ENCODE assay signal across 8 cellular contexts in the genomic region with DNA sequence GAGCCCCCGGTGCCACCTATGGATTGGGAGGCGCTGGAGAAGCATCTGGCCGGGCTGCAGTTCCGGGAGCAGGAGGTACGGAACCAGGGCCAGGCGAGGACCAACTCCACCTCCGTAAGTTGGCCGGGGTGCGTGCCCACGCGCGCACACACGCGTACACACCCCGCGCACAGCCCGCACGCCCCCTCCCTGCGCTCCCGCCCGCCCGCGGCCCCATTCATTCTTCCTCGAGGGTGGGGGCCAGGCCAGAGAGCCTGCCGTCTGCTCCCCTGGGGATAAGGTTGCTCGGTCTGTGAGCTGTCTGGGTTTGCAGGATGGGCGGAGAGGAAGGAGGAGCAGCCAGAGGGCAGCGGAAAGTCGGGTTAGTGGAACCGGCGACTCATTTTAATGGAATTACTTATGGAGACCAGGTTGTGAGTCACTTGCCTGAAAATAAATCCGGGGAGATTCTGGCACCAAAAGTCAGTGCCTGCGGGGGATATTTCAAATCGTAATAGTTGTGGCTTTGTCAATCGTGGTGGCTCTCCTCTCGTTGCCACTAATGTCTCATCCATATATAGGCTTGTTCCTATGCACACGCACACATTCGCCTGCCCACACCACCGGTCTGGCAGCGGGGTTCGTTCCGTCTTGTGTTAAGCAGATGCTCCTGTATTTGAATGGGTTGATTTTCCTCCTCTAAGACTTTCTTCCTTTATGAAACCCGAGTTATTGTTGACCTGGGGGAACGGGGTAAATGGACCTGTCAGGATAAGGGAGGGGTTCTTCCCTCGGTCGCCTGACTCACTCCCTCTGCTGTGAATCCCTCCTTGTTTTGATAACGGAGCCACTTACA.
DNase-seq lines count a peak whose midpoint lies in the region; ATAC-seq and TF ChIP-seq lines count a peak whose summit lies in the region.

No MANE protein-coding gene starts in this region.

- no peaks in the 10 kb centered on the region for H3K9me3 ChIP-seq in HUES6 (ENCODE audit: control insufficient read depth, insufficient read depth, low read depth, low read length)
- no peaks in the 10 kb centered on the region for H3K9me3 ChIP-seq in SU-DHL-6 (ENCODE audit: insufficient read depth, low read length)
- no peaks in the 10 kb centered on the region for H3K9me3 ChIP-seq in endocrine pancreas (ENCODE audit: control insufficient read depth, low read length)
- no peaks in the 10 kb centered on the region for H3K9me3 ChIP-seq in lower lobe of right lung

- H3K27ac ChIP-seq in HUES6 (ENCODE audit: low read depth, low read length) (peak overlapping the region; percentile 56; the same call in 1 of the 2 replicates), SU-DHL-6 (ENCODE audit: low read depth, low read length) (no peak overlapping the region), lower lobe of right lung (peak overlapping the region; percentile 95)

- TF ChIP-seq CTCF in SU-DHL-6 (IDR thresholded peaks at IDR 0.05; ENCODE audit: insufficient read depth, low read length, poor library complexity, severe bottlenecking) (no peak), lower lobe of right lung (IDR thresholded peaks at IDR 0.05) (no peak)

- no peaks in the 10 kb centered on the region for H3K9me2 ChIP-seq in SU-DHL-6 (replicated peaks; ENCODE audit: insufficient read depth, low read length)

- H3F3A ChIP-seq in SU-DHL-6 (ENCODE audit: insufficient read depth), result peaks cover 11% of the 10 kb centered on the region; the same call in 1 of the 2 replicates

- H3K27me3 ChIP-seq in HUES6 (ENCODE audit: control insufficient read depth, insufficient read depth, low read length), result no peaks in the 10 kb centered on the region
- no peaks in the 10 kb centered on the region for H3K27me3 ChIP-seq in SU-DHL-6 (ENCODE audit: low read length)
- H3K27me3 ChIP-seq in endocrine pancreas (ENCODE audit: control insufficient read depth, insufficient read depth, low read length), result peaks cover 4% of the 10 kb centered on the region
- peaks cover 7% of the 10 kb centered on the region for H3K27me3 ChIP-seq in lower lobe of right lung (ENCODE audit: low read depth)

- no peaks in the 10 kb centered on the region for H3K79me2 ChIP-seq in SU-DHL-6 (ENCODE audit: insufficient read depth, low read length)

- H3K4me2 ChIP-seq in SU-DHL-6 (ENCODE audit: low read depth, low read length, poor library complexity, severe bottlenecking), result peak overlapping the region; percentile 72

- peak overlapping the region; percentile 86 for H2AFZ ChIP-seq in SU-DHL-6 (ENCODE audit: low read depth, low read length, severe bottlenecking)

- H3K36me3 ChIP-seq in HUES6 (ENCODE audit: control insufficient read depth, insufficient read depth, low read length) (no peaks in the 10 kb centered on the region), SU-DHL-6 (ENCODE audit: low read length) (no peaks in the 10 kb centered on the region), endocrine pancreas (ENCODE audit: control insufficient read depth, insufficient read depth, low read length) (no peaks in the 10 kb centered on the region), lower lobe of right lung (no peaks in the 10 kb centered on the region)

- DNase-seq in D341Med (ENCODE audit: low spot score) (peak; percentile 52), lower lobe of right lung (peak; percentile 61), stromal cell of bone marrow (ENCODE audit: low read depth) (peak; percentile 97)

- peak; percentile 34 to 44 for ATAC-seq in lower lobe of right lung
- no peak for ATAC-seq in GM19023 (IDR thresholded peaks at IDR 0.05; ENCODE audit: unreplicated experiment)
- ATAC-seq in HG03095 (IDR thresholded peaks at IDR 0.05; ENCODE audit: unreplicated experiment), result no peak

- H3K4me1 ChIP-seq in HUES6 (ENCODE audit: control insufficient read depth, insufficient read depth, low read length), result peaks cover 34% of the 10 kb centered on the region
- no peaks in the 10 kb centered on the region for H3K4me1 ChIP-seq in endocrine pancreas (ENCODE audit: control insufficient read depth, insufficient read depth, low read length)
- peaks cover 52% of the 10 kb centered on the region for H3K4me1 ChIP-seq in lower lobe of right lung

- intact Hi-C loops in lower lobe of right lung (cut with DNase I), result no loop called here

- peak overlapping the region; percentile 80 for H3K9ac ChIP-seq in HUES6 (ENCODE audit: low read length)
- peak overlapping the region; percentile 72 for H3K9ac ChIP-seq in SU-DHL-6 (ENCODE audit: low read length)
- peak overlapping the region; percentile 43 for H3K9ac ChIP-seq in endocrine pancreas (ENCODE audit: control insufficient read depth, insufficient read depth, low read length)

- H4K20me1 ChIP-seq in SU-DHL-6 (ENCODE audit: low read depth, low read length), result no peaks in the 10 kb centered on the region

- H3K4me3 ChIP-seq in HUES6 (ENCODE audit: low read depth, low read length) (peak overlapping the region; percentile 87), SU-DHL-6 (ENCODE audit: insufficient read depth, low read length, poor library complexity, severe bottlenecking) (peak overlapping the region; percentile 78), endocrine pancreas (ENCODE audit: control insufficient read depth, insufficient read depth, low read length) (peak overlapping the region; percentile 56), lower lobe of right lung (peak overlapping the region; percentile 74)

Comparison
In these comparisons a context has a peak if more than half of its experiments do, and no peak if none do; other contexts are left out.
1. ATAC-seq: peak in lower lobe of right lung (2 of 2); none in GM19023 (single experiment) and HG03095 (single experiment).
2. Peak in every context shown above with its lines, with median percentiles within 50 percentile points of each other: DNase-seq, H3K4me3 ChIP-seq and H3K9ac ChIP-seq.